In the genomic region with DNA sequence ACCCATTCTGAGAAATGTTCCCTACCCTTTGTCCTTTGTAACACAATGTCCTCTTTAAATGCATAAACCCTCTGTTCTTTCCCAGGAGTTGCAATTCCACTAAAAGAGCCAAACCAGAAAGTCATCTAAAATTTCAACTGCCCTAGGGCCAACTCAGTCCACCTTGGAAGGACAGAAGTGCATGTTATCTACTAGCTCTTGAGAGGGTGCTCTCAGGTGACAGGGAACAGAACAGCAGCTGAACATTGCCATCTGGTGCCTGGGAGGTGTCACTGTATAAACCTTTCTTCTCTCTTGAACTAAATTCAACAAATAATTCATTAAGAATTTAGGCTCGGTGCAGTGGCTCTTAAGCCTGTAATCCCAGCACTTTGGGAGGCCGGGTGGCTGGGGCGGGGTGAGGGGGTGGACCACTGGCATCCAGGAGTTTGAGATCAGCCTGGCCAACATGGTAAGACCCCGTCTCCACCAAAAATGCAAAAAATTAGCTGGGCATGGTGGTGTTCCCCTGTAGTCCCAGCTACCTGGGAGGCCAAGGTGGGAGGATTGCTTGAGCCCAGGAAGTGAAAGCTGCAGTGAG, we compare ENCODE assay signal across 8 cellular contexts. TPM values are rescaled to one million over a fixed set of nuclear protein-coding genes. Genes with fewer than 3 reads are reported as not detected.
DNase-seq lines count a peak whose midpoint lies in the region; TF ChIP-seq lines count a peak whose summit lies in the region.

No MANE protein-coding gene starts in this region.

- H3K27ac Mint-ChIP-seq in glutamatergic neuron (ENCODE audit: unreplicated experiment): no peak overlapping the region

- no peak overlapping the region for H3K4me2 ChIP-seq in PC-9

- no peaks in the 10 kb centered on the region for H3K4me1 Mint-ChIP-seq in glutamatergic neuron (ENCODE audit: low read depth, unreplicated experiment)

- peak overlapping the region; percentile 52; the same call in 1 of the 2 replicates for H2AFZ ChIP-seq in PC-9

- TF ChIP-seq CTCF in PC-9 (conservative IDR thresholded peaks at IDR 0.05) (peak; percentile 81), glutamatergic neuron (IDR thresholded peaks at IDR 0.05; ENCODE audit: partially characterized antibody, unreplicated experiment) (peak; percentile 26)

- H3K36me3 ChIP-seq in PC-9 (ENCODE audit: low read depth): no peaks in the 10 kb centered on the region

- intact Hi-C loops in PC-9 (cut with micrococcal nuclease; ENCODE audit: unreplicated experiment): loop anchor here (1.0 to 10.0 kb wide), 4 partner anchors 96 to 1384 kb away; no protein-coding TSS in a partner anchor

- CTCF ChIA-PET in PC-9 (lab: Charles Lee): interaction anchor here (0.6 to 1.3 kb wide), 5 partner anchors 39 to 192 kb away, joined by 3 to 8 read pairs (median 3); partner anchors contain the start of gene DDHD1

- H3K9me3 Mint-ChIP-seq in glutamatergic neuron (ENCODE audit: unreplicated experiment): no peaks in the 10 kb centered on the region

- POLR2A ChIA-PET in PC-9 (lab: Charles Lee; ENCODE audit: unreplicated experiment): interaction anchor here (0.6 kb wide), 1 partner anchor 661 kb away, joined by 27 read pairs; no protein-coding TSS in a partner anchor

- no peaks in the 10 kb centered on the region for H3K4me1 ChIP-seq in PC-9 (replicated peaks; ENCODE audit: insufficient read depth)

- H3K27me3 Mint-ChIP-seq in glutamatergic neuron (ENCODE audit: unreplicated experiment): no peaks in the 10 kb centered on the region

- DNase-seq in NCI-H1436 (lab: John Stamatoyannopoulos, UW) (peak; percentile 37), NCI-H1436 treated with DMSO at 0.1 percent for 48 hours (lab: John Stamatoyannopoulos, UW) (no peak), HT-29 (ENCODE audit: low spot score) (peak; percentile 48), PC-9 (peak; percentile 57 to 70), glutamatergic neuron (peak; percentile 42), renal cortical epithelial cell (ENCODE audit: low read depth) (peak; percentile 71), NCI-H2227 treated with DMSO at 0.1 percent for 48 hours (lab: John Stamatoyannopoulos, UW) (no peak)
- DNase-seq in activated effector memory CD4-positive, alpha-beta T cell treated with Interleukin-2 at 50 U/mL for 16 hours: peak; percentile 29

- H3K4me3 ChIP-seq in PC-9: no peak overlapping the region

- H3K36me3 Mint-ChIP-seq in glutamatergic neuron (ENCODE audit: unreplicated experiment): no peaks in the 10 kb centered on the region

- H3F3A ChIP-seq in PC-9 (ENCODE audit: insufficient read depth, low read depth): no peaks in the 10 kb centered on the region; the same call in 1 of the 2 replicates

- H3K9me2 ChIP-seq in PC-9 (ENCODE audit: insufficient read depth): no peaks in the 10 kb centered on the region; the same call in 1 of the 2 replicates

- no peaks in the 10 kb centered on the region for H3K27me3 ChIP-seq in PC-9 (ENCODE audit: insufficient read depth, low read depth)

- H4K20me1 ChIP-seq in PC-9 (ENCODE audit: insufficient read depth): no peaks in the 10 kb centered on the region

- no peaks in the 10 kb centered on the region for H3K9me3 ChIP-seq in PC-9 (ENCODE audit: insufficient read depth, low read depth)

- BruUV-seq in PC-9 (replicated peaks; lab: Mats Ljungman, UMichigan): no TSS peak

- no peak overlapping the region for H3K27ac ChIP-seq in PC-9

- H3K4me3 Mint-ChIP-seq in glutamatergic neuron (ENCODE audit: unreplicated experiment): no peak overlapping the region

- H3K79me2 ChIP-seq in PC-9 (ENCODE audit: low read depth): no peaks in the 10 kb centered on the region

RNA-seq across cellular contexts. Expression of gene FERMT2, which starts 10.3 kb away (rescaled TPM):
- not detected in 2 replicates for total RNA-seq in HT-29 (2014; rRNA removed; shearing (Covaris generic))
- 9.0 and 9.7 TPM in 2 replicates for total RNA-seq in PC-9 (2021)
- total RNA-seq in glutamatergic neuron (ENCODE audit: unreplicated experiment): 79.7 TPM
- total RNA-seq in renal cortical epithelial cell: 87.2 and 126 TPM in 2 replicates

Comparison
In these comparisons a context has a peak if more than half of its experiments do, and no peak if none do; other contexts are left out.
1. DNase-seq: peak in NCI-H1436 (single experiment), HT-29 (single experiment), PC-9 (2 of 2), activated effector memory CD4-positive, alpha-beta T cell treated with Interleukin-2 at 50 U/mL for 16 hours (single experiment), glutamatergic neuron (single experiment) and renal cortical epithelial cell (single experiment); none in NCI-H1436 treated with DMSO at 0.1 percent for 48 hours (single experiment) and NCI-H2227 treated with DMSO at 0.1 percent for 48 hours (single experiment).